Comparison of ENCODE assay signal across 10 cellular contexts in genomic region chr9:97804059-97804365, GRCh38. TPM values are rescaled to one million over a fixed set of nuclear protein-coding genes. Genes with fewer than 3 reads are reported as not detected.
DNase-seq lines count a peak whose midpoint lies in the region; ATAC-seq, FAIRE-seq and TF ChIP-seq lines count a peak whose summit lies in the region.
"Had no signal": no experiment of that assay in that cellular context is flagged by ENCODE, and none has a peak within 500 bp of the region (broad histone marks: within the 10 kb centered on the region; RNA-seq: fewer than 3 reads in every experiment).

No MANE protein-coding gene starts in this region.

- H3K36me3 Mint-ChIP-seq in stimulated activated naive CD8-positive, alpha-beta T cell treated with anti-CD3 and anti-CD28 coated beads, Interleukin-15, Interleukin-2, amounts not matched to agents 100 ng/mL and 50 ng/mL, for 24 hours (ENCODE audit: low read depth), result no peaks in the 10 kb centered on the region
- H3K36me3 Mint-ChIP-seq in astrocyte (ENCODE audit: low read depth, unreplicated experiment), result no peaks in the 10 kb centered on the region
- H3K36me3 Mint-ChIP-seq in memory B cell, result no peaks in the 10 kb centered on the region

- no peaks in the 10 kb centered on the region for H3K79me2 ChIP-seq in astrocyte (ENCODE audit: insufficient read depth, low read length)

- peak overlapping the region; percentile 87 for H3K4me2 ChIP-seq in astrocyte (ENCODE audit: low read length)

- intact Hi-C loops in vagina (cut with DNase I), result no loop called here

- no peaks in the 10 kb centered on the region for H3K9me3 Mint-ChIP-seq in stimulated activated naive CD8-positive, alpha-beta T cell treated with anti-CD3 and anti-CD28 coated beads, Interleukin-15, Interleukin-2, amounts not matched to agents 100 ng/mL and 50 ng/mL, for 24 hours
- H3K9me3 Mint-ChIP-seq in astrocyte (ENCODE audit: unreplicated experiment) (peaks cover 1% of the 10 kb centered on the region), memory B cell (no peaks in the 10 kb centered on the region)

- H3K27me3 ChIP-seq in astrocyte (ENCODE audit: insufficient read depth, low read length), result peaks cover 13% of the 10 kb centered on the region
- peaks cover 6% of the 10 kb centered on the region for H3K27me3 ChIP-seq in vagina

- no peak overlapping the region for H3K27ac ChIP-seq in astrocyte (ENCODE audit: low read depth, low read length)
- no peak overlapping the region for H3K27ac ChIP-seq in vagina

- no peak for FAIRE-seq in astrocyte (lab: Jason Lieb, UNC)
- FAIRE-seq: D721Med had no signal

- no peak for TF ChIP-seq POLR2A in vagina (IDR thresholded peaks at IDR 0.05)

- H3K36me3 ChIP-seq in astrocyte (ENCODE audit: insufficient read depth, low read length), result no peaks in the 10 kb centered on the region
- no peaks in the 10 kb centered on the region for H3K36me3 ChIP-seq in vagina

- no peak for TF ChIP-seq CTCF in astrocyte (IDR thresholded peaks at IDR 0.05; ENCODE audit: insufficient read depth, low read depth, low read length)
- no peak for TF ChIP-seq CTCF in vagina (IDR thresholded peaks at IDR 0.05)

- peak overlapping the region; percentile 26 for H3K9ac ChIP-seq in astrocyte (ENCODE audit: low read length)

- ATAC-seq in stimulated activated naive CD8-positive, alpha-beta T cell treated with anti-CD3 and anti-CD28 coated beads, Interleukin-15, Interleukin-2, amounts not matched to agents 100 U/mL and 50 U/mL, for 24 hours, result no peak
- ATAC-seq in memory B cell (ENCODE audit: low read depth), result no peak

- no peak overlapping the region for H3K27ac Mint-ChIP-seq in stimulated activated naive CD8-positive, alpha-beta T cell treated with anti-CD3 and anti-CD28 coated beads, Interleukin-15, Interleukin-2, amounts not matched to agents 100 ng/mL and 50 ng/mL, for 24 hours
- peak overlapping the region; percentile 50 for H3K27ac Mint-ChIP-seq in astrocyte (ENCODE audit: unreplicated experiment)
- no peak overlapping the region for H3K27ac Mint-ChIP-seq in memory B cell

- H3K27me3 Mint-ChIP-seq in stimulated activated naive CD8-positive, alpha-beta T cell treated with anti-CD3 and anti-CD28 coated beads, Interleukin-15, Interleukin-2, amounts not matched to agents 100 ng/mL and 50 ng/mL, for 24 hours, result peaks cover 27% of the 10 kb centered on the region
- peaks cover 25% of the 10 kb centered on the region for H3K27me3 Mint-ChIP-seq in astrocyte (ENCODE audit: low read depth, unreplicated experiment)
- peaks cover 18% of the 10 kb centered on the region for H3K27me3 Mint-ChIP-seq in memory B cell

- no peaks in the 10 kb centered on the region for H4K20me1 ChIP-seq in astrocyte (ENCODE audit: insufficient read depth, low read length)

- peaks cover 4% of the 10 kb centered on the region for H3K4me1 Mint-ChIP-seq in stimulated activated naive CD8-positive, alpha-beta T cell treated with anti-CD3 and anti-CD28 coated beads, Interleukin-15, Interleukin-2, amounts not matched to agents 100 ng/mL and 50 ng/mL, for 24 hours (ENCODE audit: low read depth)
- H3K4me1 Mint-ChIP-seq in astrocyte (ENCODE audit: low read depth, unreplicated experiment) (peaks cover 12% of the 10 kb centered on the region), memory B cell (peaks cover 9% of the 10 kb centered on the region)

- H3K4me1 ChIP-seq in astrocyte (ENCODE audit: insufficient read depth, low read length) (peaks cover 17% of the 10 kb centered on the region), vagina (peaks cover 11% of the 10 kb centered on the region)

- DNase-seq in stimulated activated naive CD8-positive, alpha-beta T cell treated with anti-CD3 and anti-CD28 coated beads, Interleukin-15, Interleukin-2, amounts not matched to agents 100 U/mL and 50 U/mL, for 24 hours, result no peak
- DNase-seq in astrocyte (ENCODE audit: low read depth) (no peak), memory B cell (ENCODE audit: low spot score in 2 of 2) (no peak), vagina (ENCODE audit: extremely low spot score in 2 of 2) (no peak), OCI-M1 (lab: John Stamatoyannopoulos, UW) (no peak), SIG-M5 treated with dmso at 0.1 percent for 504 hours (lab: John Stamatoyannopoulos, UW; ENCODE audit: unreplicated experiment) (no peak), NCI-H2227 (lab: John Stamatoyannopoulos, UW; ENCODE audit: unreplicated experiment) (no peak)

- H2AFZ ChIP-seq in astrocyte (ENCODE audit: low read depth, low read length), result peak overlapping the region; percentile 85

- H3K4me3 ChIP-seq in astrocyte (ENCODE audit: insufficient read depth, low read depth, low read length), result peak overlapping the region; percentile 58
- peak overlapping the region; percentile 27 to 40 for H3K4me3 ChIP-seq in vagina

- H3K9me3 ChIP-seq in astrocyte (ENCODE audit: insufficient read depth, low read depth, low read length), result no peaks in the 10 kb centered on the region
- H3K9me3 ChIP-seq in vagina, result no peaks in the 10 kb centered on the region

- H3K4me3 Mint-ChIP-seq in stimulated activated naive CD8-positive, alpha-beta T cell treated with anti-CD3 and anti-CD28 coated beads, Interleukin-15, Interleukin-2, amounts not matched to agents 100 ng/mL and 50 ng/mL, for 24 hours, result peak overlapping the region; percentile 70
- peak overlapping the region; percentile 70 for H3K4me3 Mint-ChIP-seq in astrocyte (ENCODE audit: unreplicated experiment)
- peak overlapping the region; percentile 83 for H3K4me3 Mint-ChIP-seq in memory B cell

RNA-seq across cellular contexts. Expression of gene FOXE1, which starts 49.0 kb away (rescaled TPM):
- total RNA-seq in astrocyte (0.07 and 0.45 TPM in 2 replicates), vagina (7.9 TPM)
- total RNA-seq: lung microvascular endothelial cell had no signal
